ENCODE assay signal across 24 cellular contexts in genomic region chr6:164502838-164503237, GRCh38.
DNase-seq lines count a peak whose midpoint lies in the region; TF ChIP-seq lines count a peak whose summit lies in the region.
"Had no signal": no experiment of that assay in that cellular context is flagged by ENCODE, and none has a peak within 500 bp of the region (broad histone marks: within the 10 kb centered on the region; RNA-seq: fewer than 3 reads in every experiment).

No MANE protein-coding gene starts in this region.

- CTCF ChIA-PET in activated CD4-positive, alpha-beta T cell treated with anti-CD3 and anti-CD28 coated beads, Interleukin-2, amount 10 ng/mL, durations not matched to agents 7 days and 5 days (lab: Charles Lee) = no interaction called here

- POLR2A ChIA-PET in activated CD4-positive, alpha-beta T cell treated with anti-CD3 and anti-CD28 coated beads, Interleukin-2, amount 10 ng/mL, durations not matched to agents 7 days and 5 days (lab: Charles Lee) = no interaction called here

- H3K27ac Mint-ChIP-seq in activated CD4-positive, alpha-beta T cell treated with anti-CD3 and anti-CD28 coated beads, Interleukin-2, amount 10 ng/mL, durations not matched to agents 7 days and 5 days = no peak overlapping the region

- no peaks in the 10 kb centered on the region for H3K4me1 Mint-ChIP-seq in activated CD4-positive, alpha-beta T cell treated with anti-CD3 and anti-CD28 coated beads, Interleukin-2, amount 10 ng/mL, durations not matched to agents 7 days and 5 days

- DNase-seq in NCI-H510A treated with DMSO at 0.1 percent for 48 hours (lab: John Stamatoyannopoulos, UW) (peak; percentile 1), NCI-H510A (lab: John Stamatoyannopoulos, UW) (no peak), NCI-H2029 (lab: John Stamatoyannopoulos, UW) (peak; percentile 66), dermis microvascular lymphatic vessel endothelial cell (ENCODE audit: low read depth in 2 of 2) (peak; percentile 83 to 86), retinal pigment epithelial cell (ENCODE audit: low read depth) (peak; percentile 1), NCI-H1694 treated with DMSO at 0.1 percent for 48 hours (lab: John Stamatoyannopoulos, UW) (no peak)
- DNase-seq in activated CD4-positive, alpha-beta T cell treated with anti-CD3 and anti-CD28 coated beads, Interleukin-2, amount 10 ng/mL, durations not matched to agents 7 days and 5 days = no peak
- no peak for DNase-seq in activated CD8-positive, alpha-beta memory T cell treated with anti-CD3 and anti-CD28 coated beads, Interleukin-2, amount 50 U/mL, for 48 hours
- DNase-seq: activated CD4-positive, CD25-positive, alpha-beta regulatory T cell treated with anti-CD3 and anti-CD28 coated beads, Interleukin-2, amount 50 U/mL, for 72 hours; activated CD8-positive, alpha-beta memory T cell treated with anti-CD3 and anti-CD28 coated beads for 24 hours; activated naive CD4-positive, alpha-beta T cell treated with Interleukin-2 at 50 U/mL for 16 hours; activated T-cell treated with anti-CD3 and anti-CD28 coated beads, Interleukin-2, amount 50 U/mL, for 4 hours; Caco-2; GOT3; mesendoderm; NCI-H187 treated with DMSO at 0.1 percent for 48 hours; NCI-H526 treated with DMSO at 0.1 percent for 48 hours; ovary; right cardiac atrium; stimulated activated CD4-positive, alpha-beta T cell treated with anti-CD3 and anti-CD28 coated beads, Interleukin-15, amount 100 ng/mL, for 24 hours; stomach; T-helper 9 cell; transverse colon had no signal

- H3K9me3 Mint-ChIP-seq in activated CD4-positive, alpha-beta T cell treated with anti-CD3 and anti-CD28 coated beads, Interleukin-2, amount 10 ng/mL, durations not matched to agents 7 days and 5 days = peaks cover 3% of the 10 kb centered on the region

- no peak overlapping the region for H3K4me3 ChIP-seq in retinal pigment epithelial cell (ENCODE audit: low read length)
- H3K4me3 ChIP-seq: BLaER1, ovary, stomach, transverse colon had no signal

- H3K4me3 Mint-ChIP-seq in activated CD4-positive, alpha-beta T cell treated with anti-CD3 and anti-CD28 coated beads, Interleukin-2, amount 10 ng/mL, durations not matched to agents 7 days and 5 days = no peak overlapping the region
- H3K4me3 Mint-ChIP-seq: activated T-cell treated with anti-CD3 and anti-CD28 coated beads, Interleukin-2, amount 50 U/mL, for 4 hours had no signal

- no peak for TF ChIP-seq CTCF in retinal pigment epithelial cell (conservative IDR thresholded peaks at IDR 0.05; ENCODE audit: low read depth, low read length)

- H3K36me3 Mint-ChIP-seq in activated CD4-positive, alpha-beta T cell treated with anti-CD3 and anti-CD28 coated beads, Interleukin-2, amount 10 ng/mL, durations not matched to agents 7 days and 5 days (ENCODE audit: low read depth) = no peaks in the 10 kb centered on the region

- H3K27me3 Mint-ChIP-seq in activated CD4-positive, alpha-beta T cell treated with anti-CD3 and anti-CD28 coated beads, Interleukin-2, amount 10 ng/mL, durations not matched to agents 7 days and 5 days = no peaks in the 10 kb centered on the region

Comparison
In these comparisons a context has a peak if more than half of its experiments do, and no peak if none do; other contexts are left out.
1. DNase-seq: peak in NCI-H510A treated with DMSO at 0.1 percent for 48 hours (single experiment), NCI-H2029 (single experiment), dermis microvascular lymphatic vessel endothelial cell (2 of 2) and retinal pigment epithelial cell (single experiment); none in NCI-H510A (single experiment), NCI-H1694 treated with DMSO at 0.1 percent for 48 hours (single experiment), activated CD4-positive, alpha-beta T cell treated with anti-CD3 and anti-CD28 coated beads, Interleukin-2, amount 10 ng/mL, durations not matched to agents 7 days and 5 days (single experiment) and activated CD8-positive, alpha-beta memory T cell treated with anti-CD3 and anti-CD28 coated beads, Interleukin-2, amount 50 U/mL, for 48 hours (single experiment).